27 cellular contexts compared by ENCODE assay signal in genomic region chr18:34959989-34960388, GRCh38.
"Had no signal": no experiment of that assay in that cellular context is flagged by ENCODE, and none has a peak within 500 bp of the region (broad histone marks: within the 10 kb centered on the region; RNA-seq: fewer than 3 reads in every experiment).

No MANE protein-coding gene starts in this region.

- H3K27ac Mint-ChIP-seq: activated CD4-positive, alpha-beta T cell treated with anti-CD3 and anti-CD28 coated beads for 36 hours; activated CD8-positive, alpha-beta memory T cell treated with anti-CD3 and anti-CD28 coated beads, Interleukin-2, amount 10 ng/mL, durations not matched to agents 7 days and 5 days; activated CD8-positive, alpha-beta T cell treated with anti-CD3 and anti-CD28 coated beads, Interleukin-2, amount 10 ng/mL, durations not matched to agents 7 days and 5 days; activated naive CD4-positive, alpha-beta T cell treated with anti-CD3 and anti-CD28 coated beads, Interleukin-2, amount 50 U/mL, for 72 hours; activated T-cell treated with anti-CD3 and anti-CD28 coated beads, Interleukin-2, amount 50 U/mL, for 72 hours; dendritic cell treated with granulocyte-macrophage colony-stimulating factor and Interleukin-4, amounts not matched to agents 40 ng/mL and 50 ng/mL, for 4 days; natural killer cell treated with Interleukin-12 subunit alpha and Interleukin-12 subunit beta and Interleukin-15 and Interleukin-18, amount 100 ng/mL, for 72 hours; stimulated activated effector memory CD8-positive, alpha-beta T cell treated with anti-CD3 and anti-CD28 coated beads, Interleukin-12 subunit alpha, Interleukin-12 subunit beta, amount 100 ng/mL, for 72 hours; stimulated activated naive CD8-positive, alpha-beta T cell treated with anti-CD3 and anti-CD28 coated beads, Interleukin-15, Interleukin-2, amounts not matched to agents 100 ng/mL and 50 ng/mL, for 24 hours; T-helper 2 cell treated with Interferon-gamma antibody and Interleukin-4, amounts not matched to agents 5 μg/mL and 100 μg/mL, for 36 hours had no signal

- H3K36me3 ChIP-seq: breast epithelium, esophagus muscularis mucosa, heart left ventricle, left lung, lower lobe of right lung, thyroid gland had no signal

- ATAC-seq: activated CD4-positive, alpha-beta T cell treated with anti-CD3 and anti-CD28 coated beads for 36 hours; activated CD8-positive, alpha-beta memory T cell treated with anti-CD3 and anti-CD28 coated beads, Interleukin-2, amount 10 ng/mL, durations not matched to agents 7 days and 5 days; activated CD8-positive, alpha-beta T cell treated with anti-CD3 and anti-CD28 coated beads, Interleukin-2, amount 10 ng/mL, durations not matched to agents 7 days and 5 days; activated naive CD4-positive, alpha-beta T cell treated with anti-CD3 and anti-CD28 coated beads, Interleukin-2, amount 50 U/mL, for 72 hours; activated T-cell treated with anti-CD3 and anti-CD28 coated beads, Interleukin-2, amount 50 U/mL, for 72 hours; foreskin keratinocyte; heart left ventricle; left lung; lower lobe of right lung; natural killer cell treated with Interleukin-12 subunit alpha and Interleukin-12 subunit beta and Interleukin-15 and Interleukin-18, amount 100 ng/mL, for 72 hours; sciatic nerve; stimulated activated effector memory CD8-positive, alpha-beta T cell treated with anti-CD3 and anti-CD28 coated beads, Interleukin-12 subunit alpha, Interleukin-12 subunit beta, amount 100 ng/mL, for 72 hours had no signal

- FAIRE-seq: small intestine had no signal

- H3K4me3 ChIP-seq: breast epithelium, esophagus muscularis mucosa, heart left ventricle, left lung, lower lobe of right lung, thyroid gland had no signal

- H3K9me3 ChIP-seq: breast epithelium, esophagus muscularis mucosa, left lung, lower lobe of right lung, thyroid gland had no signal

- H3K9me3 Mint-ChIP-seq: dendritic cell treated with granulocyte-macrophage colony-stimulating factor and Interleukin-4, amounts not matched to agents 40 ng/mL and 50 ng/mL, for 4 days; T-helper 2 cell treated with Interferon-gamma antibody and Interleukin-4, amounts not matched to agents 5 μg/mL and 100 μg/mL, for 36 hours had no signal

- H3K27ac ChIP-seq: breast epithelium, esophagus muscularis mucosa, foreskin keratinocyte, heart left ventricle, left lung, lower lobe of right lung, thyroid gland had no signal

- H3K27me3 Mint-ChIP-seq: dendritic cell treated with granulocyte-macrophage colony-stimulating factor and Interleukin-4, amounts not matched to agents 40 ng/mL and 50 ng/mL, for 4 days had no signal

- H3K36me3 Mint-ChIP-seq: activated CD8-positive, alpha-beta memory T cell treated with anti-CD3 and anti-CD28 coated beads, Interleukin-2, amount 10 ng/mL, durations not matched to agents 7 days and 5 days; stimulated activated effector memory CD8-positive, alpha-beta T cell treated with anti-CD3 and anti-CD28 coated beads, Interleukin-12 subunit alpha, Interleukin-12 subunit beta, amount 100 ng/mL, for 72 hours had no signal

- H3K27me3 ChIP-seq: breast epithelium, esophagus muscularis mucosa, heart left ventricle, left lung, thyroid gland had no signal

- DNase-seq: activated CD4-positive, alpha-beta T cell treated with anti-CD3 and anti-CD28 coated beads for 36 hours; activated CD4-positive, CD25-positive, alpha-beta regulatory T cell; activated CD8-positive, alpha-beta memory T cell treated with anti-CD3 and anti-CD28 coated beads, Interleukin-2, amount 10 ng/mL, durations not matched to agents 7 days and 5 days; activated CD8-positive, alpha-beta T cell treated with anti-CD3 and anti-CD28 coated beads, Interleukin-2, amount 10 ng/mL, durations not matched to agents 7 days and 5 days; activated naive CD4-positive, alpha-beta T cell; activated T-cell treated with anti-CD3 and anti-CD28 coated beads, Interleukin-2, amount 50 U/mL, for 72 hours; central memory CD4-positive, alpha-beta T cell; effector CD4-positive, alpha-beta T cell; foreskin keratinocyte; heart left ventricle; kidney glomerular epithelial cell; left lung; lower lobe of right lung; small intestine; stimulated activated CD4-positive, alpha-beta T cell treated with anti-CD3 and anti-CD28 coated beads, Interleukin-4, amount 100 ng/mL, for 24 hours; substantia nigra; T-helper 1 cell; thyroid gland had no signal

- H3K4me3 Mint-ChIP-seq: activated CD4-positive, alpha-beta T cell treated with anti-CD3 and anti-CD28 coated beads for 36 hours; activated CD8-positive, alpha-beta memory T cell treated with anti-CD3 and anti-CD28 coated beads, Interleukin-2, amount 10 ng/mL, durations not matched to agents 7 days and 5 days; activated CD8-positive, alpha-beta T cell treated with anti-CD3 and anti-CD28 coated beads, Interleukin-2, amount 10 ng/mL, durations not matched to agents 7 days and 5 days; activated T-cell treated with anti-CD3 and anti-CD28 coated beads, Interleukin-2, amount 50 U/mL, for 72 hours; dendritic cell treated with granulocyte-macrophage colony-stimulating factor and Interleukin-4, amounts not matched to agents 40 ng/mL and 50 ng/mL, for 4 days; natural killer cell treated with Interleukin-12 subunit alpha and Interleukin-12 subunit beta and Interleukin-15 and Interleukin-18, amount 100 ng/mL, for 72 hours; stimulated activated effector memory CD8-positive, alpha-beta T cell treated with anti-CD3 and anti-CD28 coated beads, Interleukin-12 subunit alpha, Interleukin-12 subunit beta, amount 100 ng/mL, for 72 hours; stimulated activated naive CD8-positive, alpha-beta T cell treated with anti-CD3 and anti-CD28 coated beads, Interleukin-15, Interleukin-2, amounts not matched to agents 100 ng/mL and 50 ng/mL, for 24 hours; T-helper 2 cell treated with Interferon-gamma antibody and Interleukin-4, amounts not matched to agents 5 μg/mL and 100 μg/mL, for 36 hours had no signal

- H3K4me1 ChIP-seq: breast epithelium, foreskin keratinocyte, left lung, lower lobe of right lung had no signal

- H3K4me1 Mint-ChIP-seq: activated CD4-positive, alpha-beta T cell treated with anti-CD3 and anti-CD28 coated beads for 36 hours; activated CD8-positive, alpha-beta memory T cell treated with anti-CD3 and anti-CD28 coated beads, Interleukin-2, amount 10 ng/mL, durations not matched to agents 7 days and 5 days; stimulated activated effector memory CD8-positive, alpha-beta T cell treated with anti-CD3 and anti-CD28 coated beads, Interleukin-12 subunit alpha, Interleukin-12 subunit beta, amount 100 ng/mL, for 72 hours had no signal
